Comparison of ENCODE assay signal across 13 cellular contexts in genomic region chr11:117613521-117613920, GRCh38.
"Had no signal": no experiment of that assay in that cellular context is flagged by ENCODE, and none has a peak within 500 bp of the region (broad histone marks: within the 10 kb centered on the region; RNA-seq: fewer than 3 reads in every experiment).

No MANE protein-coding gene starts in this region.

- H3K9me3 Mint-ChIP-seq: activated B cell treated with CpG ODN at 0.5 μM for 24 hours; activated CD4-positive, alpha-beta T cell treated with anti-CD3 and anti-CD28 coated beads, Interleukin-2, amount 10 ng/mL, durations not matched to agents 24 days and 14 days; activated naive CD4-positive, alpha-beta T cell treated with anti-CD3 and anti-CD28 coated beads, Interleukin-2, amount 10 ng/mL, durations not matched to agents 7 days and 5 days; T-helper 1 cell treated with Interleukin-12 subunit alpha and Interleukin-12 subunit beta and Interleukin-4 antibody, amounts not matched to agents 30 μg/mL and 1 μg/mL, for 36 hours had no signal

- ATAC-seq: gastrocnemius medialis had no signal

- H3K27ac Mint-ChIP-seq: activated B cell treated with CpG ODN at 0.5 μM for 24 hours; activated CD4-positive, alpha-beta T cell treated with anti-CD3 and anti-CD28 coated beads, Interleukin-2, amount 10 ng/mL, durations not matched to agents 24 days and 14 days; activated naive CD4-positive, alpha-beta T cell treated with anti-CD3 and anti-CD28 coated beads, Interleukin-2, amount 10 ng/mL, durations not matched to agents 7 days and 5 days; nephron progenitor cell; T-helper 1 cell treated with Interleukin-12 subunit alpha and Interleukin-12 subunit beta and Interleukin-4 antibody, amounts not matched to agents 30 μg/mL and 1 μg/mL, for 36 hours had no signal

- H3K36me3 Mint-ChIP-seq: activated naive CD4-positive, alpha-beta T cell treated with anti-CD3 and anti-CD28 coated beads, Interleukin-2, amount 10 ng/mL, durations not matched to agents 7 days and 5 days had no signal

- H3K36me3 ChIP-seq: adrenal gland, gastrocnemius medialis, stomach, thoracic aorta had no signal

- H3K4me3 ChIP-seq: adrenal gland, coronary artery, gastrocnemius medialis, stomach, thoracic aorta had no signal

- DNase-seq: activated B cell treated with CpG ODN at 0.5 μM for 24 hours; activated CD4-positive, alpha-beta T cell treated with anti-CD3 and anti-CD28 coated beads, Interleukin-2, amount 10 ng/mL, durations not matched to agents 24 days and 14 days; activated naive CD4-positive, alpha-beta T cell treated with anti-CD3 and anti-CD28 coated beads, Interleukin-2, amount 10 ng/mL, durations not matched to agents 7 days and 5 days; adrenal gland; caudate nucleus; effector CD8-positive, alpha-beta T cell; gastrocnemius medialis; mesenchymal stem cell; nephron progenitor cell; stomach had no signal

- H3K27me3 ChIP-seq: adrenal gland had no signal

- H3K4me3 Mint-ChIP-seq: activated B cell treated with CpG ODN at 0.5 μM for 24 hours; activated CD4-positive, alpha-beta T cell treated with anti-CD3 and anti-CD28 coated beads, Interleukin-2, amount 10 ng/mL, durations not matched to agents 24 days and 14 days; activated naive CD4-positive, alpha-beta T cell treated with anti-CD3 and anti-CD28 coated beads, Interleukin-2, amount 10 ng/mL, durations not matched to agents 7 days and 5 days; nephron progenitor cell; T-helper 1 cell treated with Interleukin-12 subunit alpha and Interleukin-12 subunit beta and Interleukin-4 antibody, amounts not matched to agents 30 μg/mL and 1 μg/mL, for 36 hours had no signal
